Comparison of ENCODE assay signal across 25 cellular contexts in the genomic region with DNA sequence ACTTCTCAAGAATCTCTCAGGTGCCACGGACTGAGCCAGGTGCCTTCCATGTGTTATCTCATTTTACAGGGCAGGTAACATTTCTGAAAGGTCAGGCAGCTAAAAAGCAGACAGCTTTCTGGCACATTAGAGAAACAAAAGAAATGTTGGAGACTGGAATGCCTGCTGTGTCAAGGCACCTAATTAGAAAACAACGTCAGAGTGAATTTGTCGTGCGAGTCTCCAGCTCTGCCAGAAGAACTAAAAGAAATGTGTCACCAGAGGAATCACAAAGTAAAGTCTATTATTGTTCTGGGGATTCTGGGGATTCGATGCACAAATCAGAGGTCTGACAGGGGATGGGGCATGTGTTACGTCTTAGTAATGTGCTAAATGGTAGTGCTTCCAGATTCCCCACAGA.
"Had no signal": no experiment of that assay in that cellular context is flagged by ENCODE, and none has a peak within 500 bp of the region (broad histone marks: within the 10 kb centered on the region; RNA-seq: fewer than 3 reads in every experiment).

No MANE protein-coding gene starts in this region.

- H3K27ac ChIP-seq: adrenal gland, SK-N-MC had no signal

- H3K4me1 ChIP-seq: breast epithelium had no signal

- ATAC-seq: activated T-helper 17 cell treated with anti-CD3 and anti-CD28 coated beads, Interleukin-2, amount 50 U/mL, for 72 hours; T-cell had no signal

- H3K4me3 Mint-ChIP-seq: activated B cell treated with CpG ODN at 0.5 μM for 24 hours; activated CD4-positive, alpha-beta memory T cell treated with anti-CD3 and anti-CD28 coated beads, Interleukin-2, amount 10 ng/mL, durations not matched to agents 7 days and 5 days; activated CD4-positive, alpha-beta T cell treated with anti-CD3 and anti-CD28 coated beads, Interleukin-2, amount 10 ng/mL, durations not matched to agents 7 days and 5 days; activated naive CD4-positive, alpha-beta T cell treated with anti-CD3 and anti-CD28 coated beads, Interleukin-2, amount 10 ng/mL, durations not matched to agents 7 days and 5 days; activated naive CD8-positive, alpha-beta T cell treated with anti-CD3 and anti-CD28 coated beads for 36 hours; activated T-helper 17 cell treated with anti-CD3 and anti-CD28 coated beads, Interleukin-2, amount 50 U/mL, for 72 hours; T-cell had no signal

- H3K27ac Mint-ChIP-seq: activated B cell treated with CpG ODN at 0.5 μM for 24 hours; activated CD4-positive, alpha-beta memory T cell treated with anti-CD3 and anti-CD28 coated beads, Interleukin-2, amount 10 ng/mL, durations not matched to agents 7 days and 5 days; activated CD4-positive, alpha-beta T cell treated with anti-CD3 and anti-CD28 coated beads, Interleukin-2, amount 10 ng/mL, durations not matched to agents 7 days and 5 days; activated naive CD4-positive, alpha-beta T cell treated with anti-CD3 and anti-CD28 coated beads, Interleukin-2, amount 10 ng/mL, durations not matched to agents 7 days and 5 days; activated naive CD8-positive, alpha-beta T cell treated with anti-CD3 and anti-CD28 coated beads for 36 hours; activated T-helper 17 cell treated with anti-CD3 and anti-CD28 coated beads, Interleukin-2, amount 50 U/mL, for 72 hours; T-cell had no signal

- H3K4me3 ChIP-seq: adrenal gland, SK-N-MC had no signal

- H3K9me3 Mint-ChIP-seq: activated B cell treated with CpG ODN at 0.5 μM for 24 hours; activated CD4-positive, alpha-beta memory T cell treated with anti-CD3 and anti-CD28 coated beads, Interleukin-2, amount 10 ng/mL, durations not matched to agents 7 days and 5 days; activated CD4-positive, alpha-beta T cell treated with anti-CD3 and anti-CD28 coated beads, Interleukin-2, amount 10 ng/mL, durations not matched to agents 7 days and 5 days; activated naive CD4-positive, alpha-beta T cell treated with anti-CD3 and anti-CD28 coated beads, Interleukin-2, amount 10 ng/mL, durations not matched to agents 7 days and 5 days; activated naive CD8-positive, alpha-beta T cell treated with anti-CD3 and anti-CD28 coated beads for 36 hours; activated T-helper 17 cell treated with anti-CD3 and anti-CD28 coated beads, Interleukin-2, amount 50 U/mL, for 72 hours; T-cell had no signal

- DNase-seq: activated B cell treated with CpG ODN at 0.5 μM for 24 hours; activated CD4-positive, alpha-beta memory T cell treated with anti-CD3 and anti-CD28 coated beads, Interleukin-2, amount 10 ng/mL, durations not matched to agents 7 days and 5 days; activated CD4-positive, alpha-beta T cell treated with anti-CD3 and anti-CD28 coated beads for 1 hour; activated CD4-positive, alpha-beta T cell treated with anti-CD3 and anti-CD28 coated beads, Interleukin-2, amount 10 ng/mL, durations not matched to agents 7 days and 5 days; activated gamma-delta T cell; activated naive CD4-positive, alpha-beta T cell treated with anti-CD3 and anti-CD28 coated beads, Interleukin-2, amount 10 ng/mL, durations not matched to agents 7 days and 5 days; activated naive CD8-positive, alpha-beta T cell treated with anti-CD3 and anti-CD28 coated beads for 36 hours; activated T-cell treated with anti-CD3 and anti-CD28 coated beads for 4 hours; activated T-cell treated with anti-CD3 and anti-CD28 coated beads, Interleukin-2, amount 50 U/mL, for 48 hours; adrenal gland; Kasumi-1; KBM-7; NCI-H1105 treated with DMSO at 0.1 percent for 48 hours; NCI-H1436 treated with DMSO at 0.1 percent for 48 hours; NCI-H187; NCI-H2081; NCI-H446; NCI-H524; NCI-H748 treated with DMSO at 0.1 percent for 48 hours; T-cell; T-helper 2 cell; T1000 had no signal

- H3K27me3 ChIP-seq: adrenal gland, breast epithelium had no signal

- H3K4me1 Mint-ChIP-seq: activated naive CD8-positive, alpha-beta T cell treated with anti-CD3 and anti-CD28 coated beads for 36 hours; activated T-helper 17 cell treated with anti-CD3 and anti-CD28 coated beads, Interleukin-2, amount 50 U/mL, for 72 hours had no signal

- H3K9me3 ChIP-seq: adrenal gland, breast epithelium had no signal

- H3K36me3 ChIP-seq: adrenal gland, breast epithelium had no signal

- H3K36me3 Mint-ChIP-seq: activated naive CD4-positive, alpha-beta T cell treated with anti-CD3 and anti-CD28 coated beads, Interleukin-2, amount 10 ng/mL, durations not matched to agents 7 days and 5 days; activated naive CD8-positive, alpha-beta T cell treated with anti-CD3 and anti-CD28 coated beads for 36 hours; T-cell had no signal
